ENCODE assay signal across 33 cellular contexts in genomic region chr1:162982364-162982763, GRCh38.
"Had no signal": no experiment of that assay in that cellular context is flagged by ENCODE, and none has a peak within 500 bp of the region (broad histone marks: within the 10 kb centered on the region; RNA-seq: fewer than 3 reads in every experiment).

No MANE protein-coding gene starts in this region.

- H3K4me1 ChIP-seq: gastroesophageal sphincter, heart right ventricle had no signal

- H2AFZ ChIP-seq: hepatocyte had no signal

- H3K27me3 ChIP-seq: brain microvascular endothelial cell, gastroesophageal sphincter, heart right ventricle, hepatocyte had no signal

- H3K4me2 ChIP-seq: hepatocyte had no signal

- H3K9me3 ChIP-seq: gastroesophageal sphincter, heart right ventricle had no signal

- FAIRE-seq: astrocyte, bronchial epithelial cell, colon had no signal

- H3K36me3 ChIP-seq: brain microvascular endothelial cell, gastroesophageal sphincter, heart right ventricle, WERI-Rb-1 had no signal

- ATAC-seq: activated CD4-positive, CD25-positive, alpha-beta regulatory T cell treated with anti-CD3 and anti-CD28 coated beads, Interleukin-2, amount 50 U/mL, for 24 hours; activated CD8-positive, alpha-beta memory T cell treated with anti-CD3 and anti-CD28 coated beads, Interleukin-2, amount 10 ng/mL, durations not matched to agents 7 days and 5 days; activated CD8-positive, alpha-beta T cell treated with anti-CD3 and anti-CD28 coated beads, Interleukin-2, amount 10 ng/mL, durations not matched to agents 7 days and 5 days; activated naive CD8-positive, alpha-beta T cell treated with anti-CD3 and anti-CD28 coated beads, Interleukin-2, amount 50 U/mL, for 24 hours; effector memory CD8-positive, alpha-beta T cell; gastroesophageal sphincter; heart right ventricle; T-helper 17 cell had no signal

- H3K4me3 ChIP-seq: gastroesophageal sphincter, heart right ventricle, hepatocyte had no signal

- DNase-seq: activated B cell treated with CpG ODN at 0.5 μM for 24 hours; activated CD4-positive, alpha-beta memory T cell treated with anti-CD3 and anti-CD28 coated beads for 36 hours; activated CD4-positive, alpha-beta T cell treated with anti-CD3 and anti-CD28 coated beads for 48 hours; activated CD4-positive, alpha-beta T cell treated with anti-CD3 and anti-CD28 coated beads, Interleukin-2, amount 50 U/mL, for 1 hour; activated CD8-positive, alpha-beta memory T cell treated with anti-CD3 and anti-CD28 coated beads, Interleukin-2, amount 10 ng/mL, durations not matched to agents 7 days and 5 days; activated CD8-positive, alpha-beta memory T cell treated with anti-CD3 and anti-CD28 coated beads, Interleukin-2, amount 50 U/mL, for 4 hours; activated CD8-positive, alpha-beta T cell treated with anti-CD3 and anti-CD28 coated beads, Interleukin-2, amount 10 ng/mL, durations not matched to agents 7 days and 5 days; activated effector memory CD4-positive, alpha-beta T cell treated with anti-CD3 and anti-CD28 coated beads, Interleukin-2, amount 50 U/mL, for 16 hours; activated naive CD4-positive, alpha-beta T cell treated with anti-CD3 and anti-CD28 coated beads for 36 hours; activated naive CD8-positive, alpha-beta T cell treated with anti-CD3 and anti-CD28 coated beads for 36 hours; activated naive CD8-positive, alpha-beta T cell treated with anti-CD3 and anti-CD28 coated beads, Interleukin-2, amount 50 U/mL, for 24 hours; activated T-cell treated with anti-CD3 and anti-CD28 coated beads, Interleukin-2, amount 50 U/mL, for 1 hour; activated T-cell treated with anti-CD3 and anti-CD28 coated beads, Interleukin-2, amount 50 U/mL, for 48 hours; amniotic stem cell; anterior cingulate cortex; brain microvascular endothelial cell; cortex of kidney; dermis blood vessel endothelial cell; effector CD4-positive, alpha-beta T cell; effector memory CD8-positive, alpha-beta T cell; erythroblast; foreskin melanocyte; heart right ventricle; T-helper 1 cell; T-helper 17 cell; T1000; WERI-Rb-1 had no signal

- H3K79me2 ChIP-seq: hepatocyte had no signal

- H3K27ac ChIP-seq: gastroesophageal sphincter, heart right ventricle, hepatocyte, WERI-Rb-1 had no signal
